9 cellular contexts compared by ENCODE assay signal in genomic region chr13:99656092-99656745, GRCh38. TPM values are rescaled to one million over a fixed set of nuclear protein-coding genes. Genes with fewer than 3 reads are reported as not detected.
DNase-seq lines count a peak whose midpoint lies in the region; ATAC-seq lines count a peak whose summit lies in the region.
"Had no signal": no experiment of that assay in that cellular context is flagged by ENCODE, and none has a peak within 500 bp of the region (broad histone marks: within the 10 kb centered on the region; RNA-seq: fewer than 3 reads in every experiment).

No MANE protein-coding gene starts in this region.

- H3K4me1 Mint-ChIP-seq in T-cell = peaks cover 48 to 51% (median 49%) of the 10 kb centered on the region in 3 donors

- peak overlapping the region; percentile 96 to 97 for H3K27ac Mint-ChIP-seq in T-cell

- H3K9me3 ChIP-seq in adipocyte (ENCODE audit: control insufficient read depth, low read length) = no peaks in the 10 kb centered on the region

- H3K27me3 Mint-ChIP-seq in T-cell = no peaks in the 10 kb centered on the region

- CTCF ChIA-PET in T-cell (lab: Charles Lee) = interaction anchor here (0.5 to 2.8 kb wide), 28 partner anchors 30 to 1472 kb away, joined by 3 to 18 read pairs (median 3); partner anchors contain the start of gene CLYBL (in 1 of the 2)

- H3K4me1 ChIP-seq in adipocyte (ENCODE audit: control insufficient read depth, insufficient read depth, low read length) = peaks cover 3% of the 10 kb centered on the region

- H3K4me3 Mint-ChIP-seq in T-cell = peak overlapping the region; percentile 74 to 79 (median 79)

- H3K27me3 ChIP-seq in adipocyte (replicated peaks; ENCODE audit: control insufficient read depth, insufficient read depth, low read length) = no peaks in the 10 kb centered on the region

- intact Hi-C loops in left cardiac atrium (cut with DNase I) = loop anchor here (2.0 to 10.0 kb wide), 5 partner anchors 261 to 859 kb away; no protein-coding TSS in a partner anchor

- H3K36me3 Mint-ChIP-seq in T-cell = no peaks in the 10 kb centered on the region

- H3K9ac ChIP-seq in adipocyte (ENCODE audit: low read length) = no peak overlapping the region

- DNase-seq in GDM1 (lab: John Stamatoyannopoulos, UW) (peak; percentile 64), NCI-H1417 treated with DMSO at 0.1 percent for 48 hours (lab: John Stamatoyannopoulos, UW) (peak; percentile 95), T-cell (peak; percentile 56 to 86 (median 74)), adipocyte (ENCODE audit: low read depth) (peak; percentile 90), left cardiac atrium (peak; percentile 73), putamen (ENCODE audit: low spot score) (peak; percentile 75)

- POLR2A ChIA-PET in T-cell (lab: Charles Lee) = interaction anchor here in 1 of 2 donors (0.6 kb wide), 1 partner anchor 50 kb away, joined by 5 read pairs; the partner anchor contains the start of gene CLYBL

- H3K4me3 ChIP-seq in adipocyte (ENCODE audit: low read length) = no peak overlapping the region
- H3K4me3 ChIP-seq: skin epidermis had no signal

- H3K9me3 Mint-ChIP-seq in T-cell = no peaks in the 10 kb centered on the region

- peak; percentile 69 for ATAC-seq in HG02642 (IDR thresholded peaks at IDR 0.05; ENCODE audit: poor library complexity, unreplicated experiment)
- ATAC-seq in T-cell (replicated peaks in 1 of 4) = peak; percentile 55 to 66 (median 62)
- ATAC-seq in left cardiac atrium = peak; percentile 63 to 64
- ATAC-seq in HG03378 (IDR thresholded peaks at IDR 0.05; ENCODE audit: unreplicated experiment) = no peak

- no peaks in the 10 kb centered on the region for H3K36me3 ChIP-seq in adipocyte (ENCODE audit: control insufficient read depth, insufficient read depth, low read length, severe bottlenecking)

RNA-seq across cellular contexts. Expression of gene CLYBL, which starts 49.7 kb away (rescaled TPM):
- total RNA-seq in T-cell (10 to 100 TPM; 11.7 to 19.9 (median 15.0) TPM), left cardiac atrium (10 to 100 TPM; 13.3 to 15.6 TPM)
